In genomic region chr3:13258986-13259514, GRCh38 we compare ENCODE assay signal across 33 cellular contexts.
"Had no signal": no experiment of that assay in that cellular context is flagged by ENCODE, and none has a peak within 500 bp of the region (broad histone marks: within the 10 kb centered on the region; RNA-seq: fewer than 3 reads in every experiment).

No MANE protein-coding gene starts in this region.

- H3K4me3 Mint-ChIP-seq: activated B cell treated with CpG ODN at 0.5 μM for 24 hours; activated CD4-positive, alpha-beta memory T cell treated with anti-CD3 and anti-CD28 coated beads for 36 hours; activated CD8-positive, alpha-beta T cell treated with anti-CD3 and anti-CD28 coated beads for 36 hours; activated naive CD4-positive, alpha-beta T cell treated with anti-CD3 and anti-CD28 coated beads, Interleukin-2, amount 10 ng/mL, durations not matched to agents 7 days and 5 days; activated naive CD4-positive, alpha-beta T cell treated with anti-CD3 and anti-CD28 coated beads, Interleukin-2, amount 50 U/mL, for 24 hours; activated naive CD8-positive, alpha-beta T cell; activated naive CD8-positive, alpha-beta T cell treated with anti-CD3 and anti-CD28 coated beads, Interleukin-2, amount 10 ng/mL, durations not matched to agents 7 days and 5 days; activated naive CD8-positive, alpha-beta T cell treated with anti-CD3 and anti-CD28 coated beads, Interleukin-2, amount 50 U/mL, for 24 hours; brain; central memory CD8-positive, alpha-beta T cell; T-helper 1 cell treated with Interleukin-12 subunit alpha and Interleukin-12 subunit beta and Interleukin-4 antibody, amounts not matched to agents 30 μg/mL and 1 μg/mL, for 36 hours; T-helper 2 cell treated with Interferon-gamma antibody and Interleukin-4, amounts not matched to agents 5 μg/mL and 100 μg/mL, for 36 hours had no signal

- H3K9me3 ChIP-seq: ascending aorta had no signal

- ATAC-seq: activated CD8-positive, alpha-beta T cell treated with anti-CD3 and anti-CD28 coated beads for 36 hours; activated naive CD8-positive, alpha-beta T cell treated with anti-CD3 and anti-CD28 coated beads, Interleukin-2, amount 50 U/mL, for 24 hours had no signal

- H3K27me3 ChIP-seq: ascending aorta, cardiac muscle cell had no signal

- DNase-seq: activated B cell treated with CpG ODN at 0.5 μM for 24 hours; activated CD4-positive, alpha-beta memory T cell treated with anti-CD3 and anti-CD28 coated beads for 36 hours; activated CD4-positive, alpha-beta T cell treated with anti-CD3 and anti-CD28 coated beads for 4 hours; activated CD4-positive, alpha-beta T cell treated with anti-CD3 and anti-CD28 coated beads, Interleukin-2, amount 50 U/mL, for 1 hour; activated CD4-positive, alpha-beta T cell treated with anti-CD3 and anti-CD28 coated beads, Interleukin-2, amount 50 U/mL, for 4 hours; activated CD4-positive, CD25-positive, alpha-beta regulatory T cell treated with anti-CD3 and anti-CD28 coated beads, Interleukin-2, amount 50 U/mL, for 72 hours; activated CD8-positive, alpha-beta memory T cell treated with anti-CD3 and anti-CD28 coated beads, Interleukin-2, amount 50 U/mL, for 4 hours; activated CD8-positive, alpha-beta T cell treated with anti-CD3 and anti-CD28 coated beads for 36 hours; activated effector memory CD4-positive, alpha-beta T cell treated with Interleukin-2 at 50 U/mL for 16 hours; activated gamma-delta T cell; activated naive CD4-positive, alpha-beta T cell treated with anti-CD3 and anti-CD28 coated beads, Interleukin-2, amount 10 ng/mL, durations not matched to agents 7 days and 5 days; activated naive CD4-positive, alpha-beta T cell treated with Interleukin-2 at 50 U/mL for 16 hours; activated naive CD8-positive, alpha-beta T cell treated with anti-CD3 and anti-CD28 coated beads, Interleukin-2, amount 10 ng/mL, durations not matched to agents 7 days and 5 days; activated naive CD8-positive, alpha-beta T cell treated with anti-CD3 and anti-CD28 coated beads, Interleukin-2, amount 50 U/mL, for 24 hours; activated T-cell treated with anti-CD3 and anti-CD28 coated beads for 4 hours; activated T-cell treated with anti-CD3 and anti-CD28 coated beads, Interleukin-2, amount 50 U/mL, for 1 hour; activated T-cell treated with anti-CD3 and anti-CD28 coated beads, Interleukin-2, amount 50 U/mL, for 48 hours; cerebellar nuclear complex; T-helper 1 cell; T-helper 2 cell; T-helper 9 cell had no signal

- FAIRE-seq: bronchial epithelial cell, TTC549 had no signal

- H3K9me3 Mint-ChIP-seq: activated B cell treated with CpG ODN at 0.5 μM for 24 hours; activated CD4-positive, alpha-beta memory T cell treated with anti-CD3 and anti-CD28 coated beads for 36 hours; activated CD8-positive, alpha-beta T cell treated with anti-CD3 and anti-CD28 coated beads for 36 hours; activated naive CD4-positive, alpha-beta T cell treated with anti-CD3 and anti-CD28 coated beads, Interleukin-2, amount 10 ng/mL, durations not matched to agents 7 days and 5 days; activated naive CD4-positive, alpha-beta T cell treated with anti-CD3 and anti-CD28 coated beads, Interleukin-2, amount 50 U/mL, for 24 hours; activated naive CD8-positive, alpha-beta T cell treated with anti-CD3 and anti-CD28 coated beads, Interleukin-2, amount 10 ng/mL, durations not matched to agents 7 days and 5 days; activated naive CD8-positive, alpha-beta T cell treated with anti-CD3 and anti-CD28 coated beads, Interleukin-2, amount 50 U/mL, for 24 hours; activated T-helper 2 cell treated with anti-CD3 and anti-CD28 coated beads, Interferon-gamma antibody, Interleukin-2, Interleukin-4, amounts not matched to agents 10 μg/mL and 5 μg/mL and 100 μg/mL, durations not matched to agents 14 hours and 24 hours and 36 hours; central memory CD8-positive, alpha-beta T cell; T-helper 1 cell treated with Interleukin-12 subunit alpha and Interleukin-12 subunit beta and Interleukin-4 antibody, amounts not matched to agents 30 μg/mL and 1 μg/mL, for 36 hours; T-helper 2 cell treated with Interferon-gamma antibody and Interleukin-4, amounts not matched to agents 5 μg/mL and 100 μg/mL, for 36 hours had no signal

- H3K27ac ChIP-seq: ascending aorta, cardiac muscle cell, VCaP had no signal

- H3K4me3 ChIP-seq: ascending aorta, cardiac muscle cell had no signal

- H3K36me3 ChIP-seq: ascending aorta, cardiac muscle cell had no signal

- H3K27me3 Mint-ChIP-seq: activated CD4-positive, alpha-beta memory T cell treated with anti-CD3 and anti-CD28 coated beads for 36 hours; activated CD8-positive, alpha-beta T cell treated with anti-CD3 and anti-CD28 coated beads for 36 hours; activated naive CD4-positive, alpha-beta T cell treated with anti-CD3 and anti-CD28 coated beads, Interleukin-2, amount 50 U/mL, for 24 hours; activated naive CD8-positive, alpha-beta T cell; activated naive CD8-positive, alpha-beta T cell treated with anti-CD3 and anti-CD28 coated beads, Interleukin-2, amount 10 ng/mL, durations not matched to agents 7 days and 5 days; activated naive CD8-positive, alpha-beta T cell treated with anti-CD3 and anti-CD28 coated beads, Interleukin-2, amount 50 U/mL, for 24 hours had no signal

- H3K36me3 Mint-ChIP-seq: activated CD4-positive, alpha-beta memory T cell treated with anti-CD3 and anti-CD28 coated beads for 36 hours; activated naive CD4-positive, alpha-beta T cell treated with anti-CD3 and anti-CD28 coated beads, Interleukin-2, amount 10 ng/mL, durations not matched to agents 7 days and 5 days; activated naive CD4-positive, alpha-beta T cell treated with anti-CD3 and anti-CD28 coated beads, Interleukin-2, amount 50 U/mL, for 24 hours; activated naive CD8-positive, alpha-beta T cell; activated naive CD8-positive, alpha-beta T cell treated with anti-CD3 and anti-CD28 coated beads, Interleukin-2, amount 10 ng/mL, durations not matched to agents 7 days and 5 days; brain had no signal
